1 cellular context compared by ENCODE assay signal in the genomic region with DNA sequence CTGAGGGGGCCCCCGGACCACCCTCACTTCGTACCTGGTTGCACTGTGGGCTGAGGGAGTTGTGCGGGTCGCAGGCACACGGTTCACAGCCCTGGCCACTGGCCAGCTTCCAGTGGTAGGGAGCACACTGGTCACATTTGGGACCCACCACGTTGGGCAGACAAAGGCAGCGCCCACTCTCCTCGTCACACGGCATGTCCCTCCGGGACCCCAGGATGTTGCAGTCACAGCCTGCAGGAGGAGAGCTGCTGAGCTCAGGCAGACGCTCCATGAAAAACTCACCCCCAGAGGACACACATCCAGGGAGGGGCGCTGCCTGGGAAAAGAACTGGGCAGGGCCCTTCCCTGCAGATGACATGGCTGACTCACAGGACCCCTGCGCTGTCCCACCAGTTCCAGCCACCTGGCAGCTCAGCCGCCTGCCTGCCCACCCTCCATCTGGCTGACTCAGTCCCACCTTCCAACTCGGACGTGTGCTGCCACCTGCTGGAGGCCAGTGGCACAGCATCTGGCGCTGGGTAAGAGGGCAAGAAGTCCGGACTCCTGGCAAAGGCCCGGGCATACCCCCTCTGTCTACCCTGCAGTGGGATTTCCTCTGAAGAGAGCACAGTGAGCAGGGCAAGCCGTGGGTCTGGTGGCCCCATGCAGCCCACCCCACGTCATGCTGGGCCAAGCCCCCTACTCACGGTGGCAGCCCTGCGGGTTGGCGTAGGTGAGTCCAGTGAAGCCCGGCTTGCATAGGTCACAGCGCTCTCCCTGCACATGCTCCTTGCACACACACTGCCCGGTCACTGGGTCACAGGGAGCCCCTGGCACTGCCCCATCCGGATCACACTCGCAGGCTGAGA.
A peak's percentile ranks its signal among the peaks of the same experiment; 100 is the strongest.
TF ChIP-seq lines count a peak whose summit lies in the region.

No MANE protein-coding gene starts in this region.

TF ChIP-seq in GM12878, 131 proteins besides CTCF, POLR2A, EP300 and RAD21:
- TF ChIP-seq, protein P1, sequence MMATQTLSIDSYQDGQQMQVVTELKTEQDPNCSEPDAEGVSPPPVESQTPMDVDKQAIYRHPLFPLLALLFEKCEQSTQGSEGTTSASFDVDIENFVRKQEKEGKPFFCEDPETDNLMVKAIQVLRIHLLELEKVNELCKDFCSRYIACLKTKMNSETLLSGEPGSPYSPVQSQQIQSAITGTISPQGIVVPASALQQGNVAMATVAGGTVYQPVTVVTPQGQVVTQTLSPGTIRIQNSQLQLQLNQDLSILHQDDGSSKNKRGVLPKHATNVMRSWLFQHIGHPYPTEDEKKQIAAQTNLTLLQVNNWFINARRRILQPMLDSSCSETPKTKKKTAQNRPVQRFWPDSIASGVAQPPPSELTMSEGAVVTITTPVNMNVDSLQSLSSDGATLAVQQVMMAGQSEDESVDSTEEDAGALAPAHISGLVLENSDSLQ (IDR thresholded peaks at IDR 0.05), result no peak
- 0 out of 2 replicates have a peak, but pooled peaks have one; percentile 23 for TF ChIP-seq JUND (IDR thresholded peaks at IDR 0.05; ENCODE audit: low read depth, low read length)
- 0 out of 2 replicates have a peak, but pooled peaks have one; percentile 22 for TF ChIP-seq ZNF207 (IDR thresholded peaks at IDR 0.05; ENCODE audit: borderline replicate concordance)
- peak; percentile 95 for TF ChIP-seq SMC3 (IDR thresholded peaks at IDR 0.05; ENCODE audit: borderline replicate concordance, low read length)
- TF ChIP-seq IKZF1 (conservative IDR thresholded peaks at IDR 0.05), result no peak
- peak; percentile 67; the same call in 1 of the 2 replicates for TF ChIP-seq YY1 (IDR thresholded peaks at IDR 0.05; ENCODE audit: low read depth, low read length)
- TF ChIP-seq POU2F2 (IDR thresholded peaks at IDR 0.05; ENCODE audit: borderline replicate concordance, low read depth, low read length), result peak; percentile 47; the same call in 1 of the 3 replicates
- 0 out of 2 replicates have a peak, but pooled peaks have one; percentile 30 for TF ChIP-seq TCF12 (IDR thresholded peaks at IDR 0.05; ENCODE audit: low read depth, low read length)
